1 cellular context compared by ENCODE assay signal in genomic region chr16:69918241-69918640, GRCh38.
TF ChIP-seq lines count a peak whose summit lies in the region.

No MANE protein-coding gene starts in this region.

TF ChIP-seq in HCT116, 20 proteins besides CTCF, POLR2A, EP300 and RAD21 (continued from another document):
- TF ChIP-seq ZBTB33 (IDR thresholded peaks at IDR 0.05; ENCODE audit: extremely low read depth, insufficient replicate concordance, low read length) (no peak), EZH2phosphoT487 (IDR thresholded peaks at IDR 0.05; ENCODE audit: borderline replicate concordance) (no peak), EZH2 (IDR thresholded peaks at IDR 0.05) (no peak), MAX (IDR thresholded peaks at IDR 0.05) (no peak), ATF3 (IDR thresholded peaks at IDR 0.05) (no peak), ELF1 (IDR thresholded peaks at IDR 0.05; ENCODE audit: borderline replicate concordance, low read depth) (no peak), JUND (IDR thresholded peaks at IDR 0.05) (no peak), SP1 (IDR thresholded peaks at IDR 0.05; ENCODE audit: low read depth) (no peak), EGR1 (IDR thresholded peaks at IDR 0.05; ENCODE audit: low read depth) (no peak), CBX3 (IDR thresholded peaks at IDR 0.05; ENCODE audit: low read depth) (no peak), CEBPB (IDR thresholded peaks at IDR 0.05; ENCODE audit: low read depth) (no peak), ZFX (IDR thresholded peaks at IDR 0.05) (no peak), YY1 (IDR thresholded peaks at IDR 0.05; ENCODE audit: extremely low read depth, insufficient replicate concordance, low read depth, low read length) (no peak)
